ENCODE assay signal across 8 cellular contexts in the genomic region with DNA sequence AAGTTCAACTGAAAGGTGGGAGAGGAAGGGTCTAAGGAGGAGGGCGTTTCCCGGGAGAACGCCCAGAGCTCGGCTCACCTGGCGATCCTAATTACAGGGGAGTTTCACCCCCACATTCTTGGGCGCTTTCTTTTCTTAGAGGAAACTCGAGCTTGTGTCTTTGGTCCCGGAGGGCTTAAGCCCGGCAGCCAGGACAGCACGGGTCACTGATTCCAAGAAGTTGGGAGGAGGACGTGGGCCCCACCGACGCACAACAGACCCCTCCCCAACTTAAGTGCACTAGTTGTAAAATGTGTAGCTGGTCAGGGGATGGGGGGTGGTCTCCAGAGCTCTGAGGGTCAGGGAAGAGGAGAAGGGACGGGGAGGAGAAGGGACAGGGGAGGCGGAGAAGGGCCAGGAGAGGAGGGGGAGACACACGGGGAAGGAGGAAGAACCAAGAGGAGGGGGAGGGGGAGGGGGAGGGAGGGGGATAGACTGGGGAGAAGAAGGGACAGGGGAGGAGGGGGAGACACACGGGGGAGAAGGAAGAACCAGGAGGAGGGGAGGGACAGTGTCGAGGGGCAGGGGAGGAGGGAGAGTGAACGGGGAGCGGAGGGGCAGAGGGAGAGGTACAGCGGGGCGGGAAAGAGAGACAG. TPM values are rescaled to one million over a fixed set of nuclear protein-coding genes. Genes with fewer than 3 reads are reported as not detected.
A peak's percentile ranks its signal among the peaks of the same experiment; 100 is the strongest.
DNase-seq lines count a peak whose midpoint lies in the region; ATAC-seq and TF ChIP-seq lines count a peak whose summit lies in the region.

No MANE protein-coding gene starts in this region.

- peaks cover 0 to 17% (median 12%) of the 10 kb centered on the region in 4 donors for H3K4me1 ChIP-seq in tibial artery

- peak overlapping the region; percentile 35 to 57 for H3K4me3 ChIP-seq in tibial artery

- no peaks in the 10 kb centered on the region for H3K36me3 ChIP-seq in tibial artery

- CTCF ChIA-PET in activated naive CD4-positive, alpha-beta T cell treated with anti-CD3 and anti-CD28 coated beads, Interleukin-2, amount 10 ng/mL, durations not matched to agents 7 days and 5 days (lab: Charles Lee): no interaction called here
- CTCF ChIA-PET in activated CD8-positive, alpha-beta T cell treated with anti-CD3 and anti-CD28 coated beads for 36 hours (lab: Charles Lee): interaction anchor here (1.7 kb wide), 1 partner anchor 132 kb away, joined by 4 read pairs; no protein-coding TSS in a partner anchor

- no peak overlapping the region for H3K27ac ChIP-seq in tibial artery

- no peaks in the 10 kb centered on the region for H3K9me3 Mint-ChIP-seq in activated naive CD4-positive, alpha-beta T cell treated with anti-CD3 and anti-CD28 coated beads, Interleukin-2, amount 10 ng/mL, durations not matched to agents 7 days and 5 days
- H3K9me3 Mint-ChIP-seq in activated naive CD4-positive, alpha-beta T cell treated with anti-CD3 and anti-CD28 coated beads, Interleukin-2, amount 50 U/mL, for 72 hours: no peaks in the 10 kb centered on the region
- H3K9me3 Mint-ChIP-seq in activated CD8-positive, alpha-beta T cell treated with anti-CD3 and anti-CD28 coated beads for 36 hours: no peaks in the 10 kb centered on the region

- POLR2A ChIA-PET in activated CD8-positive, alpha-beta T cell treated with anti-CD3 and anti-CD28 coated beads for 36 hours (lab: Charles Lee): no interaction called here

- DNase-seq in activated naive CD4-positive, alpha-beta T cell treated with anti-CD3 and anti-CD28 coated beads, Interleukin-2, amount 10 ng/mL, durations not matched to agents 7 days and 5 days: no peak
- DNase-seq in activated naive CD4-positive, alpha-beta T cell treated with anti-CD3 and anti-CD28 coated beads, Interleukin-2, amount 50 U/mL, for 72 hours (ENCODE audit: low spot score in 2 of 2): no peak
- DNase-seq in activated CD8-positive, alpha-beta T cell treated with anti-CD3 and anti-CD28 coated beads for 36 hours: no peak
- peak; percentile 29 for DNase-seq in iPS-NIHi11 (ENCODE audit: low spot score)
- DNase-seq in tibial artery: no peak
- no peak for DNase-seq in NCI-H1048 (lab: John Stamatoyannopoulos, UW)
- DNase-seq in COLO829 (ENCODE audit: low spot score): no peak
- DNase-seq in stimulated activated CD4-positive, alpha-beta T cell treated with anti-CD3 and anti-CD28 coated beads, Interleukin-12 subunit alpha, Interleukin-12 subunit beta, amount 100 ng/mL, for 4 hours: no peak

- no peak for ATAC-seq in activated naive CD4-positive, alpha-beta T cell treated with anti-CD3 and anti-CD28 coated beads, Interleukin-2, amount 50 U/mL, for 72 hours
- no peak for ATAC-seq in activated CD8-positive, alpha-beta T cell treated with anti-CD3 and anti-CD28 coated beads for 36 hours

- peaks cover 0 to 42% of the 10 kb centered on the region in 2 donors for H3K27me3 ChIP-seq in tibial artery

- no peak overlapping the region for H3K27ac Mint-ChIP-seq in activated naive CD4-positive, alpha-beta T cell treated with anti-CD3 and anti-CD28 coated beads, Interleukin-2, amount 10 ng/mL, durations not matched to agents 7 days and 5 days
- H3K27ac Mint-ChIP-seq in activated naive CD4-positive, alpha-beta T cell treated with anti-CD3 and anti-CD28 coated beads, Interleukin-2, amount 50 U/mL, for 72 hours: no peak overlapping the region
- no peak overlapping the region for H3K27ac Mint-ChIP-seq in activated CD8-positive, alpha-beta T cell treated with anti-CD3 and anti-CD28 coated beads for 36 hours

- TF ChIP-seq CTCF in activated CD8-positive, alpha-beta T cell treated with anti-CD3 and anti-CD28 coated beads for 36 hours (IDR thresholded peaks at IDR 0.05): no peak
- no peak for TF ChIP-seq CTCF in tibial artery (IDR thresholded peaks at IDR 0.05)

- intact Hi-C loops in activated CD8-positive, alpha-beta T cell treated with anti-CD3 and anti-CD28 coated beads for 36 hours (cut with micrococcal nuclease): no loop called here
- intact Hi-C loops in tibial artery (cut with DNase I; ENCODE audit: low total_unique reads): no loop called here

- H3K9me3 ChIP-seq in tibial artery: no peaks in the 10 kb centered on the region

- H3K36me3 Mint-ChIP-seq in activated naive CD4-positive, alpha-beta T cell treated with anti-CD3 and anti-CD28 coated beads, Interleukin-2, amount 10 ng/mL, durations not matched to agents 7 days and 5 days: no peaks in the 10 kb centered on the region
- H3K36me3 Mint-ChIP-seq in activated naive CD4-positive, alpha-beta T cell treated with anti-CD3 and anti-CD28 coated beads, Interleukin-2, amount 50 U/mL, for 72 hours: no peaks in the 10 kb centered on the region
- no peaks in the 10 kb centered on the region for H3K36me3 Mint-ChIP-seq in activated CD8-positive, alpha-beta T cell treated with anti-CD3 and anti-CD28 coated beads for 36 hours (ENCODE audit: low read depth)

- peaks cover 44% of the 10 kb centered on the region for H3K27me3 Mint-ChIP-seq in activated naive CD4-positive, alpha-beta T cell treated with anti-CD3 and anti-CD28 coated beads, Interleukin-2, amount 10 ng/mL, durations not matched to agents 7 days and 5 days
- H3K27me3 Mint-ChIP-seq in activated CD8-positive, alpha-beta T cell treated with anti-CD3 and anti-CD28 coated beads for 36 hours: peaks cover 16% of the 10 kb centered on the region

- H3K4me1 Mint-ChIP-seq in activated naive CD4-positive, alpha-beta T cell treated with anti-CD3 and anti-CD28 coated beads, Interleukin-2, amount 10 ng/mL, durations not matched to agents 7 days and 5 days: peaks cover 9% of the 10 kb centered on the region
- H3K4me1 Mint-ChIP-seq in activated CD8-positive, alpha-beta T cell treated with anti-CD3 and anti-CD28 coated beads for 36 hours (ENCODE audit: low read depth): no peaks in the 10 kb centered on the region

- peak overlapping the region; percentile 59 for H3K4me3 Mint-ChIP-seq in activated naive CD4-positive, alpha-beta T cell treated with anti-CD3 and anti-CD28 coated beads, Interleukin-2, amount 10 ng/mL, durations not matched to agents 7 days and 5 days
- peak overlapping the region; percentile 33 for H3K4me3 Mint-ChIP-seq in activated CD8-positive, alpha-beta T cell treated with anti-CD3 and anti-CD28 coated beads for 36 hours

RNA-seq across cellular contexts. Expression of gene BAIAP2L1, which starts 0.9 kb away (rescaled TPM):
- total RNA-seq in activated naive CD4-positive, alpha-beta T cell treated with anti-CD3 and anti-CD28 coated beads, Interleukin-2, amount 50 U/mL, for 72 hours: 1 to 10 TPM; 4.2 to 5.1 TPM
- total RNA-seq in activated CD8-positive, alpha-beta T cell treated with anti-CD3 and anti-CD28 coated beads for 36 hours: 1 to 10 TPM; 1.7 to 2.3 TPM
